In genomic region chr16:31186930-31187807, GRCh38 we compare ENCODE assay signal across 9 cellular contexts. TPM values are rescaled to one million over a fixed set of nuclear protein-coding genes. Genes with fewer than 3 reads are reported as not detected.
DNase-seq lines count a peak whose midpoint lies in the region; ATAC-seq and TF ChIP-seq lines count a peak whose summit lies in the region.
"Had no signal": no experiment of that assay in that cellular context is flagged by ENCODE, and none has a peak within 500 bp of the region (broad histone marks: within the 10 kb centered on the region; RNA-seq: fewer than 3 reads in every experiment).

No MANE protein-coding gene starts in this region.

- H3K36me3 Mint-ChIP-seq in IgD-negative memory B cell = peaks cover 12% of the 10 kb centered on the region
- peaks cover 96% of the 10 kb centered on the region for H3K36me3 Mint-ChIP-seq in endothelial cell (ENCODE audit: low read depth, unreplicated experiment)

- H3K27me3 Mint-ChIP-seq in IgD-negative memory B cell (no peaks in the 10 kb centered on the region), endothelial cell (ENCODE audit: unreplicated experiment) (peaks cover 31% of the 10 kb centered on the region)

- H3K9me3 ChIP-seq in DND-41 (ENCODE audit: insufficient read depth, low read length, severe bottlenecking) = no peaks in the 10 kb centered on the region

- no peak overlapping the region; a peak in 1 of 4 replicates for H3K4me3 ChIP-seq in DND-41 (ENCODE audit: low read depth in 1 of 2, low read length in 2 of 2)
- H3K4me3 ChIP-seq: lung had no signal

- ATAC-seq in DND-41 (ENCODE audit: insufficient read depth, low read depth) (no peak), GM21576 (IDR thresholded peaks at IDR 0.05; ENCODE audit: unreplicated experiment) (no peak), GM21526 (IDR thresholded peaks at IDR 0.05; ENCODE audit: low FRiP score, unreplicated experiment) (no peak)

- no peak overlapping the region for H3K9ac ChIP-seq in DND-41 (ENCODE audit: low read depth, low read length)

- H3K36me3 ChIP-seq in DND-41 (ENCODE audit: insufficient read depth, low read length) = peaks cover 100% of the 10 kb centered on the region

- H3K27ac Mint-ChIP-seq in IgD-negative memory B cell (peak overlapping the region in 2 of 3 donors; percentile 89), endothelial cell (ENCODE audit: unreplicated experiment) (no peak overlapping the region)

- no peak overlapping the region for H2AFZ ChIP-seq in DND-41 (ENCODE audit: low read depth, low read length)

- peaks cover 35 to 47% (median 47%) of the 10 kb centered on the region in 3 donors for H3K4me1 Mint-ChIP-seq in IgD-negative memory B cell
- peaks cover 79% of the 10 kb centered on the region for H3K4me1 Mint-ChIP-seq in endothelial cell (ENCODE audit: unreplicated experiment)

- H3K4me1 ChIP-seq in DND-41 (ENCODE audit: insufficient read depth, low read length) = peaks cover 32% of the 10 kb centered on the region

- no peak for DNase-seq in DND-41
- no peak for DNase-seq in endothelial cell (ENCODE audit: low spot score)
- DNase-seq: NCI-H226; OCI-M1; stimulated activated CD4-positive, alpha-beta T cell treated with anti-CD3 and anti-CD28 coated beads, Interleukin-2, amount 100 ng/mL, for 24 hours had no signal

- H3K27ac ChIP-seq in DND-41 (ENCODE audit: low read length) = no peak overlapping the region

- H4K20me1 ChIP-seq in DND-41 (ENCODE audit: insufficient read depth, low read length) = peaks cover 99% of the 10 kb centered on the region

- no peaks in the 10 kb centered on the region for H3K27me3 ChIP-seq in DND-41 (ENCODE audit: insufficient read depth, low read length, poor library complexity)

- H3K4me3 Mint-ChIP-seq in IgD-negative memory B cell (peak overlapping the region in 2 of 4 donors; percentile 64 to 75), endothelial cell (ENCODE audit: unreplicated experiment) (peak overlapping the region; percentile 64)

- TF ChIP-seq CTCF in DND-41 (IDR thresholded peaks at IDR 0.05; ENCODE audit: borderline replicate concordance, extremely low read depth, low read length, poor library complexity, severe bottlenecking) (no peak), endothelial cell (IDR thresholded peaks at IDR 0.05; ENCODE audit: unreplicated experiment) (no peak)

- H3K9me3 Mint-ChIP-seq in IgD-negative memory B cell = peaks cover 0 to 1% (median 0%) of the 10 kb centered on the region in 3 donors
- H3K9me3 Mint-ChIP-seq in endothelial cell (ENCODE audit: unreplicated experiment) = no peaks in the 10 kb centered on the region

- 0 out of 2 replicates have a peak overlapping the region, but pooled peaks have one; percentile 37 for H3K4me2 ChIP-seq in DND-41 (ENCODE audit: insufficient read depth, low read length)

- peaks cover 94% of the 10 kb centered on the region for H3K79me2 ChIP-seq in DND-41 (ENCODE audit: insufficient read depth, low read length)

RNA-seq across cellular contexts. Expression of gene FUS, which starts 7.2 kb away (rescaled TPM):
- 167 TPM for polyA plus RNA-seq in IgD-negative memory B cell
- total RNA-seq in endothelial cell (ENCODE audit: unreplicated experiment) = 590 TPM

RNA-seq across cellular contexts. Expression of gene PYCARD, which starts 15.4 kb away (rescaled TPM):
- 130 TPM for polyA plus RNA-seq in IgD-negative memory B cell
- 35.6 TPM for total RNA-seq in endothelial cell (ENCODE audit: unreplicated experiment)

RNA-seq across cellular contexts. Expression of gene TRIM72, which starts 26.8 kb away (rescaled TPM):
- not detected for polyA plus RNA-seq in IgD-negative memory B cell
- 0.18 TPM for total RNA-seq in endothelial cell (ENCODE audit: unreplicated experiment)

RNA-seq across cellular contexts. Expression of gene PYDC1, which starts 29.8 kb away (rescaled TPM):
- not detected for polyA plus RNA-seq in IgD-negative memory B cell
- not detected for total RNA-seq in endothelial cell (ENCODE audit: unreplicated experiment)
- total RNA-seq: lung had no signal
- polyA plus RNA-seq: lung had no signal

RNA-seq across cellular contexts. Expression of gene PRSS36, which starts 37.3 kb away (rescaled TPM):
- 1.4 TPM for polyA plus RNA-seq in IgD-negative memory B cell
- total RNA-seq in endothelial cell (ENCODE audit: unreplicated experiment) = 0.74 TPM
